ENCODE assay signal across 10 cellular contexts in genomic region chr4:184283659-184284335, GRCh38.
DNase-seq lines count a peak whose midpoint lies in the region; ATAC-seq, FAIRE-seq and TF ChIP-seq lines count a peak whose summit lies in the region.
"Had no signal": no experiment of that assay in that cellular context is flagged by ENCODE, and none has a peak within 500 bp of the region (broad histone marks: within the 10 kb centered on the region; RNA-seq: fewer than 3 reads in every experiment).

No MANE protein-coding gene starts in this region.

- no peak for FAIRE-seq in urothelium cell line (lab: Jason Lieb, UNC)

- peak overlapping the region; percentile 61 for H3K9ac ChIP-seq in OCI-LY1 (ENCODE audit: low read length)

- TF ChIP-seq CTCF in heart right ventricle (IDR thresholded peaks at IDR 0.05): no peak
- TF ChIP-seq CTCF in OCI-LY1 (IDR thresholded peaks at IDR 0.05; ENCODE audit: low read length): no peak
- no peak for TF ChIP-seq CTCF in upper lobe of left lung (IDR thresholded peaks at IDR 0.05)

- WGBS in heart right ventricle, 2 donors: 83 to 87% methylated on average over 28 of the region's 28 CpGs
- WGBS in upper lobe of left lung, 2 donors: 60 to 91% methylated on average over 10 to 25 of the region's 28 CpGs

- H3F3A ChIP-seq in OCI-LY1 (ENCODE audit: insufficient read depth, low read length): no peaks in the 10 kb centered on the region

- TF ChIP-seq POLR2A in upper lobe of left lung (IDR thresholded peaks at IDR 0.05): no peak

- peak overlapping the region in 9 of 10 donors; percentile 12 to 40 (median 26) for H3K4me3 ChIP-seq in heart right ventricle
- peak overlapping the region; percentile 38 for H3K4me3 ChIP-seq in OCI-LY1 (ENCODE audit: low read depth, low read length, poor library complexity, severe bottlenecking)
- peak overlapping the region in 3 of 4 donors; percentile 4 to 42 (median 17) for H3K4me3 ChIP-seq in upper lobe of left lung
- H3K4me3 ChIP-seq: body of pancreas had no signal

- H3K27me3 ChIP-seq in heart right ventricle (no peaks in the 10 kb centered on the region), OCI-LY1 (ENCODE audit: insufficient read depth, low read length) (no peaks in the 10 kb centered on the region), upper lobe of left lung (no peaks in the 10 kb centered on the region)
- H3K27me3 ChIP-seq: body of pancreas had no signal

- H3K36me3 ChIP-seq in heart right ventricle (no peaks in the 10 kb centered on the region), OCI-LY1 (ENCODE audit: insufficient read depth, low read length) (no peaks in the 10 kb centered on the region), upper lobe of left lung (no peaks in the 10 kb centered on the region)

- H2AFZ ChIP-seq in OCI-LY1 (ENCODE audit: low read length): no peak overlapping the region

- no peaks in the 10 kb centered on the region for H3K79me2 ChIP-seq in OCI-LY1 (ENCODE audit: insufficient read depth, low read length)

- no peaks in the 10 kb centered on the region for H3K9me3 ChIP-seq in heart right ventricle
- H3K9me3 ChIP-seq in OCI-LY1 (ENCODE audit: low read length): no peaks in the 10 kb centered on the region
- H3K9me3 ChIP-seq in upper lobe of left lung: no peaks in the 10 kb centered on the region
- H3K9me3 ChIP-seq: body of pancreas had no signal

- H4K20me1 ChIP-seq in OCI-LY1 (ENCODE audit: insufficient read depth, low read length): no peaks in the 10 kb centered on the region

- H3K27ac ChIP-seq in heart right ventricle: peak overlapping the region in 5 of 10 donors; percentile 24 to 59 (median 56)
- peak overlapping the region; percentile 91 for H3K27ac ChIP-seq in OCI-LY1 (ENCODE audit: low read depth, low read length, poor library complexity, severe bottlenecking)
- peak overlapping the region in 3 of 4 donors; percentile 70 to 78 (median 71) for H3K27ac ChIP-seq in upper lobe of left lung
- H3K27ac ChIP-seq: body of pancreas had no signal

- ATAC-seq in heart right ventricle (peak in 4 of 8 donors; percentile 36 to 63 (median 40)), Right ventricle myocardium inferior (no peak), left colon (peak; percentile 38), upper lobe of left lung (ENCODE audit: low FRiP score in 2 of 2) (no peak)
- ATAC-seq in activated naive CD4-positive, alpha-beta T cell treated with anti-CD3 and anti-CD28 coated beads, Interleukin-2, amount 50 U/mL, for 72 hours: no peak
- ATAC-seq: body of pancreas had no signal

- peaks cover 0 to 18% of the 10 kb centered on the region in 2 donors for H3K36me3 Mint-ChIP-seq in activated naive CD4-positive, alpha-beta T cell treated with anti-CD3 and anti-CD28 coated beads, Interleukin-2, amount 50 U/mL, for 72 hours

- H3K4me1 ChIP-seq in heart right ventricle: peaks cover 0 to 45% (median 23%) of the 10 kb centered on the region in 9 donors
- peaks cover 82% of the 10 kb centered on the region for H3K4me1 ChIP-seq in OCI-LY1 (ENCODE audit: insufficient read depth, low read length, severe bottlenecking)
- H3K4me1 ChIP-seq in upper lobe of left lung: peaks cover 20 to 37% (median 30%) of the 10 kb centered on the region in 4 donors

- H3K9me2 ChIP-seq in OCI-LY1 (ENCODE audit: low read depth, low read length): no peaks in the 10 kb centered on the region

- DNase-seq in heart right ventricle (no peak), Right ventricle myocardium inferior (ENCODE audit: missing footprints) (no peak), left colon (peak in 1 of 2 donors; percentile 71), upper lobe of left lung (peak in 1 of 2 donors; percentile 64), urothelium cell line (ENCODE audit: low spot score) (no peak)
- no peak for DNase-seq in activated naive CD4-positive, alpha-beta T cell treated with Interleukin-2 at 50 U/mL for 16 hours
- DNase-seq in activated naive CD4-positive, alpha-beta T cell treated with anti-CD3 and anti-CD28 coated beads, Interleukin-2, amount 50 U/mL, for 72 hours (ENCODE audit: low spot score in 2 of 2): no peak
- DNase-seq: body of pancreas, SHP77 treated with DMSO at 0.1 percent for 48 hours had no signal

- H3K27ac Mint-ChIP-seq in activated naive CD4-positive, alpha-beta T cell treated with anti-CD3 and anti-CD28 coated beads, Interleukin-2, amount 50 U/mL, for 72 hours: peak overlapping the region in 1 of 2 donors; percentile 94

- H3K9me3 Mint-ChIP-seq in activated naive CD4-positive, alpha-beta T cell treated with anti-CD3 and anti-CD28 coated beads, Interleukin-2, amount 50 U/mL, for 72 hours: peaks cover 0 to 13% of the 10 kb centered on the region in 2 donors

- intact Hi-C loops in heart right ventricle (cut with DNase I) (loop anchor here in 2 of 10 donors (5.0 to 10.0 kb wide), 3 partner anchors 101 to 194 kb away; partner anchors contain the start of gene IRF2 (in 1 of the 2)), Right ventricle myocardium inferior (cut with DNase I) (loop anchor here (5.0 kb wide), 1 partner anchor 59 kb away; no protein-coding TSS in a partner anchor), left colon (cut with DNase I, micrococcal nuclease) (no loop called here)

- no peak for TF ChIP-seq EP300 in upper lobe of left lung (IDR thresholded peaks at IDR 0.05)

- H3K4me2 ChIP-seq in OCI-LY1 (ENCODE audit: low read length): peak overlapping the region; percentile 62
